In the genomic region with DNA sequence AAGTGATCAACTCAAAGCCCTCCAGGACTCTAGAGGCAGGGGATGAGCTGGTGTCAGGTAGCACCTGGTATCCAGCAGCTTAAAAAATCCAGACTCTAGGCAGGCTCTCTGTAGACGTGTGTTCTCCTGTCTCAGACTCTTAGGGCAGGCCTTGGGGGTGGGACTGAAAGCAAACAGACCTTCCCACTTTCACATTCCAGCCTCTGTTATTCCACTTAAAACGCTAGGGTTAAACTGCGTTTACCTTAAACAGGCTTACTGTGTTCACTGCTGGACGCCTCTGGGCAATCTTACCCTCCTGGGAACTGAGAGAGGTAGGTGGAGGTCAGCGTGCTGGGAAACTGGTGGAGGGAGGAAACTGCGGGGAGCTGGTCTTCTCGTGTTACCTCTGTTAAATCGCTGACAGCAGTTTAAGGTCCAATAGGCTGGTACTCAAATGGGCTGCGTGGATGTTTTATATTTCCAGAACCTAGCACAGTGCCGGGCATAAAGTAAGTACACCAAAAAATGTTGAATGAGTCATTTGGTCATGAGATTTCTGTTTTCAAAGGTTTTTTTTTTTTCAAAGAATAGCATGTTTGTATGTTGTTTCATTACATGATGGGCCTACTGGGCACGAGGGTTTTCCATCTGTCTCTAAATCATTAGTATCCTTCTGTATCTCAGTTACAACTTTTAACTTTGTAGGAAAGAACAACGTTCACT, we compare ENCODE assay signal across 8 cellular contexts. TPM values are rescaled to one million over a fixed set of nuclear protein-coding genes. Genes with fewer than 3 reads are reported as not detected.
DNase-seq lines count a peak whose midpoint lies in the region; ATAC-seq and TF ChIP-seq lines count a peak whose summit lies in the region.

Gene GCNT2, plus strand, starts transcription at position 248 of the 705 bp plus-strand sequence. CDS start 7,561 bp downstream, outside the sequence.

- DNase-seq in Caki2 (ENCODE audit: low read depth) = peak; percentile 93
- DNase-seq in H7 = peak; percentile 65
- DNase-seq in NCI-H526 treated with DMSO at 0.1 percent for 48 hours (lab: John Stamatoyannopoulos, UW) = peak; percentile 87
- peak; percentile 73 for DNase-seq in neural progenitor cell (ENCODE audit: low spot score)
- no peak for DNase-seq in activated T-cell treated with anti-CD3 and anti-CD28 coated beads, Interleukin-2, amount 50 U/mL, for 72 hours
- no peak for DNase-seq in NCI-H128 (lab: John Stamatoyannopoulos, UW; ENCODE audit: unreplicated experiment)
- no peak for DNase-seq in GM20000 (ENCODE audit: low spot score)

- no peaks in the 10 kb centered on the region for H4K20me1 ChIP-seq in neural progenitor cell (ENCODE audit: low read depth)

- no peaks in the 10 kb centered on the region for H3K27me3 ChIP-seq in H7 (ENCODE audit: control insufficient read depth, insufficient read depth, low read length)
- no peaks in the 10 kb centered on the region for H3K27me3 ChIP-seq in esophagus (ENCODE audit: control insufficient read depth in 1 of 2, insufficient read depth in 2 of 2, low read length in 2 of 2)
- no peaks in the 10 kb centered on the region for H3K27me3 ChIP-seq in neural progenitor cell

- no peaks in the 10 kb centered on the region for H3K9me3 ChIP-seq in esophagus (ENCODE audit: control insufficient read depth in 2 of 2, insufficient read depth in 1 of 2, low read depth in 1 of 2, low read length in 1 of 2)
- no peaks in the 10 kb centered on the region for H3K9me3 ChIP-seq in neural progenitor cell (ENCODE audit: low read depth)

- no peaks in the 10 kb centered on the region for H3K36me3 Mint-ChIP-seq in neural progenitor cell
- no peaks in the 10 kb centered on the region for H3K36me3 Mint-ChIP-seq in activated T-cell treated with anti-CD3 and anti-CD28 coated beads, Interleukin-2, amount 50 U/mL, for 72 hours (ENCODE audit: insufficient read depth in 2 of 2)

- peak within 1 kb of the TSS; percentile 51 for H2AFZ ChIP-seq in neural progenitor cell (replicated peaks)

- 19 to 24% methylated on average over 12 of the region's 12 CpGs for WGBS in esophagus, 2 donors

- peaks cover 49% of the 10 kb centered on the region for H3F3A ChIP-seq in neural progenitor cell (ENCODE audit: low read depth)

- H3K36me3 ChIP-seq in H7 (replicated peaks; ENCODE audit: control insufficient read depth, insufficient read depth, low read length) (no peaks in the 10 kb centered on the region), esophagus (ENCODE audit: control insufficient read depth in 2 of 2, insufficient read depth in 2 of 2, low read length in 1 of 2) (no peaks in the 10 kb centered on the region), neural progenitor cell (no peaks in the 10 kb centered on the region)

- in situ Hi-C loops in Caki2 (cut with HindIII; ENCODE audit: low pct_unique_long_range_greater_than_20kb, low sequenced_read_pairs) = no loop called here

- peaks cover 27% of the 10 kb centered on the region for H3K4me1 Mint-ChIP-seq in neural progenitor cell
- H3K4me1 Mint-ChIP-seq in activated T-cell treated with anti-CD3 and anti-CD28 coated beads, Interleukin-2, amount 50 U/mL, for 72 hours (ENCODE audit: low read depth) = peaks cover 14% of the 10 kb centered on the region

- no peak for ATAC-seq in activated T-cell treated with anti-CD3 and anti-CD28 coated beads, Interleukin-2, amount 50 U/mL, for 72 hours (replicated peaks in 1 of 2)

- peaks cover 4% of the 10 kb centered on the region for H3K27me3 Mint-ChIP-seq in neural progenitor cell (ENCODE audit: insufficient read depth, low read depth)
- H3K27me3 Mint-ChIP-seq in activated T-cell treated with anti-CD3 and anti-CD28 coated beads, Interleukin-2, amount 50 U/mL, for 72 hours (ENCODE audit: low read depth) = peaks cover 7% of the 10 kb centered on the region

- no peaks in the 10 kb centered on the region for H3K79me2 ChIP-seq in neural progenitor cell (ENCODE audit: low read depth)

- H3K27ac ChIP-seq in esophagus (ENCODE audit: low read depth in 2 of 2, low read length in 1 of 2) (peak within 1 kb of the TSS; percentile 75 to 96), neural progenitor cell (peak within 1 kb of the TSS; percentile 26)

- peak within 1 kb of the TSS; percentile 76 for H3K27ac Mint-ChIP-seq in neural progenitor cell
- no peak within 1 kb of the TSS for H3K27ac Mint-ChIP-seq in activated T-cell treated with anti-CD3 and anti-CD28 coated beads, Interleukin-2, amount 50 U/mL, for 72 hours

- no peaks in the 10 kb centered on the region for H3K9me3 Mint-ChIP-seq in neural progenitor cell
- no peaks in the 10 kb centered on the region for H3K9me3 Mint-ChIP-seq in activated T-cell treated with anti-CD3 and anti-CD28 coated beads, Interleukin-2, amount 50 U/mL, for 72 hours

- H3K4me3 ChIP-seq in H7 (ENCODE audit: insufficient read depth, low read depth, low read length) (no peak within 1 kb of the TSS), esophagus (ENCODE audit: low read depth in 1 of 2, low read length in 2 of 2) (peak within 1 kb of the TSS; percentile 8 to 58), neural progenitor cell (peak within 1 kb of the TSS; percentile 9)

- peak within 1 kb of the TSS; percentile 62 for H3K4me2 ChIP-seq in neural progenitor cell

- H3K4me1 ChIP-seq in esophagus (ENCODE audit: control insufficient read depth in 2 of 2, insufficient read depth in 2 of 2, low read length in 1 of 2) = no peaks in the 10 kb centered on the region
- H3K4me1 ChIP-seq in neural progenitor cell = peaks cover 37% of the 10 kb centered on the region

- no peak within 1 kb of the TSS for H3K4me3 Mint-ChIP-seq in neural progenitor cell
- H3K4me3 Mint-ChIP-seq in activated T-cell treated with anti-CD3 and anti-CD28 coated beads, Interleukin-2, amount 50 U/mL, for 72 hours = no peak within 1 kb of the TSS

- TF ChIP-seq CTCF in neural progenitor cell (IDR thresholded peaks at IDR 0.05) = no peak
- no peak for TF ChIP-seq CTCF in GM20000 (IDR thresholded peaks at IDR 0.05; ENCODE audit: extremely low read depth, missing control alignments)

- H3K9ac ChIP-seq in neural progenitor cell = no peak within 1 kb of the TSS

RNA-seq across cellular contexts. Expression of gene GCNT2, which starts in this region (rescaled TPM):
- 43.9 and 54.9 TPM in 2 replicates for total RNA-seq in Caki2 (2014; rRNA removed; shearing (Covaris generic); ENCODE audit: low replicate concordance)
- 33.4 and 52.5 TPM in 2 replicates for total RNA-seq in H7 (2014; rRNA removed; shearing (Covaris generic))
- 1 to 10 TPM; 3.0 to 3.1 TPM for polyA plus RNA-seq in esophagus
- total RNA-seq in neural progenitor cell (ENCODE audit: low replicate concordance) = 34.7 and 48.4 TPM in 2 replicates
- total RNA-seq in activated T-cell treated with anti-CD3 and anti-CD28 coated beads, Interleukin-2, amount 50 U/mL, for 72 hours = 1 to 10 TPM; 1.8 to 3.1 TPM

Comparison
In these comparisons a context has a peak if more than half of its experiments do, and no peak if none do; other contexts are left out.
1. DNase-seq: peak in Caki2 (single experiment), H7 (single experiment), NCI-H526 treated with DMSO at 0.1 percent for 48 hours (single experiment) and neural progenitor cell (single experiment); none in activated T-cell treated with anti-CD3 and anti-CD28 coated beads, Interleukin-2, amount 50 U/mL, for 72 hours (0 of 2), NCI-H128 (single experiment) and GM20000 (single experiment).